In the genomic region with DNA sequence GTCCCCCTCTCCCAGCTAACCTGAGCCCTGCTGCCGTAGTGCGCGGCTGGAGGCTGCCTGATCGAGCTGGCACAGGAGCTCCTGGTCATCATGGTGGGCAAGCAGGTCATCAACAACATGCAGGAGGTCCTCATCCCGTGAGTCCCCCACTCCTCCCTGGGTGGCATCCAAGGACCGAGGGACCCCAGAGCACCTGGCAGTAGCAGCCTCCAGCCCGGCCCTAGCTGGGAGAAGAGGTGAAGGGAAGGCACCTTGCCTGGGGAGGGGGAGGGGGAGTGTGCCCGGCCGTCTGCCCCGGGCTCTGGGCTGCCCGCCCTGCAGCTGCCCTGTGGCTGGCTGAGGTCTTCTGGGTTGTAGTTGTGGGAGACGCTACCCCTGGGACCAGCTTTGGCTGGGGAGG, we compare ENCODE assay signal across 31 cellular contexts.
"Had no signal": no experiment of that assay in that cellular context is flagged by ENCODE, and none has a peak within 500 bp of the region (broad histone marks: within the 10 kb centered on the region; RNA-seq: fewer than 3 reads in every experiment).

No MANE protein-coding gene starts in this region.

- H3K36me3 Mint-ChIP-seq: naive B cell; naive thymus-derived CD8-positive, alpha-beta T cell; neural progenitor cell; stimulated activated memory B cell treated with anti-CD40 and anti-IgM and Interleukin-4, amounts not matched to agents 10 μg/mL and 1 μg/mL and 100 μg/mL, for 72 hours; type B pancreatic cell had no signal

- H3K36me3 ChIP-seq: neural progenitor cell, neutrophil, pancreas, prostate gland, right atrium auricular region, spleen, suprapubic skin, tibial artery, transverse colon, upper lobe of right lung, uterus had no signal

- H3K27ac ChIP-seq: neural progenitor cell, neutrophil, pancreas, right atrium auricular region, skin epidermis, spleen, suprapubic skin, testis, tibial artery, transverse colon, upper lobe of right lung, uterus had no signal

- H3K27me3 Mint-ChIP-seq: naive B cell; naive thymus-derived CD8-positive, alpha-beta T cell; stimulated activated memory B cell treated with anti-CD40 and anti-IgM and Interleukin-4, amounts not matched to agents 10 μg/mL and 1 μg/mL and 100 μg/mL, for 72 hours had no signal

- H3K9me3 Mint-ChIP-seq: naive thymus-derived CD8-positive, alpha-beta T cell; neural progenitor cell; stimulated activated memory B cell treated with anti-CD40 and anti-IgM and Interleukin-4, amounts not matched to agents 10 μg/mL and 1 μg/mL and 100 μg/mL, for 72 hours; stimulated activated naive CD8-positive, alpha-beta T cell treated with anti-CD3 and anti-CD28 coated beads, Interleukin-15, amount 100 ng/mL, for 72 hours; type B pancreatic cell had no signal

- H3K27ac Mint-ChIP-seq: nephron progenitor cell; neural progenitor cell; stimulated activated memory B cell treated with anti-CD40 and anti-IgM and Interleukin-4, amounts not matched to agents 10 μg/mL and 1 μg/mL and 100 μg/mL, for 72 hours; stimulated activated naive CD8-positive, alpha-beta T cell treated with anti-CD3 and anti-CD28 coated beads, Interleukin-15, amount 100 ng/mL, for 72 hours; type B pancreatic cell had no signal

- DNase-seq: naive B cell; nephron progenitor cell; nucleus accumbens; retina; spleen; stimulated activated CD4-positive, alpha-beta T cell treated with anti-CD3 and anti-CD28 coated beads, Interleukin-12 subunit alpha, Interleukin-12 subunit beta, amount 100 ng/mL, for 4 hours; stimulated activated CD4-positive, alpha-beta T cell treated with anti-CD3 and anti-CD28 coated beads, Interleukin-1b, Interleukin-23, amount 100 ng/mL, for 48 hours; stimulated activated CD4-positive, alpha-beta T cell treated with anti-CD3 and anti-CD28 coated beads, Interleukin-4, amount 100 ng/mL, for 1 hour; stimulated activated CD4-positive, alpha-beta T cell treated with anti-CD3 and anti-CD28 coated beads, Interleukin-4, amount 100 ng/mL, for 4 hours; stimulated activated CD8-positive, alpha-beta memory T cell treated with anti-CD3 and anti-CD28 coated beads, Interleukin-4, amount 100 ng/mL, for 48 hours; stimulated activated naive CD4-positive, alpha-beta T cell; stimulated activated naive CD8-positive, alpha-beta T cell treated with anti-CD3 and anti-CD28 coated beads, Interleukin-15, amount 100 ng/mL, for 72 hours; stimulated activated naive CD8-positive, alpha-beta T cell treated with anti-CD3 and anti-CD28 coated beads, Interleukin-15, Interleukin-2, amounts not matched to agents 100 U/mL and 50 U/mL, for 24 hours; substantia nigra; testis; tibial artery; transverse colon; upper lobe of right lung; uterus had no signal

- H3K4me3 Mint-ChIP-seq: naive thymus-derived CD8-positive, alpha-beta T cell; nephron progenitor cell; neural progenitor cell; stimulated activated memory B cell treated with anti-CD40 and anti-IgM and Interleukin-4, amounts not matched to agents 10 μg/mL and 1 μg/mL and 100 μg/mL, for 72 hours; stimulated activated naive CD8-positive, alpha-beta T cell treated with anti-CD3 and anti-CD28 coated beads, Interleukin-15, amount 100 ng/mL, for 72 hours; type B pancreatic cell had no signal

- H3K4me3 ChIP-seq: neural progenitor cell, pancreas, prostate gland, right atrium auricular region, skin epidermis, smooth muscle cell, spleen, suprapubic skin, testis, tibial artery, transverse colon, upper lobe of right lung, uterus had no signal

- ATAC-seq: naive thymus-derived CD8-positive, alpha-beta T cell; pancreas; sciatic nerve; stimulated activated memory B cell treated with anti-CD40 and anti-IgM and Interleukin-4, amounts not matched to agents 10 μg/mL and 1 μg/mL and 100 μg/mL, for 72 hours; stimulated activated naive CD8-positive, alpha-beta T cell treated with anti-CD3 and anti-CD28 coated beads, Interleukin-15, amount 100 ng/mL, for 72 hours; stimulated activated naive CD8-positive, alpha-beta T cell treated with anti-CD3 and anti-CD28 coated beads, Interleukin-15, Interleukin-2, amounts not matched to agents 100 U/mL and 50 U/mL, for 24 hours; upper lobe of right lung had no signal

- H3K27me3 ChIP-seq: pancreas, right atrium auricular region, suprapubic skin, testis, tibial artery, transverse colon, upper lobe of right lung, uterus had no signal

- H3K9me3 ChIP-seq: neutrophil, pancreas, prostate gland, right atrium auricular region, spleen, suprapubic skin, testis, tibial artery, transverse colon, upper lobe of right lung, uterus had no signal
